ENCODE assay signal across 8 cellular contexts in the genomic region with DNA sequence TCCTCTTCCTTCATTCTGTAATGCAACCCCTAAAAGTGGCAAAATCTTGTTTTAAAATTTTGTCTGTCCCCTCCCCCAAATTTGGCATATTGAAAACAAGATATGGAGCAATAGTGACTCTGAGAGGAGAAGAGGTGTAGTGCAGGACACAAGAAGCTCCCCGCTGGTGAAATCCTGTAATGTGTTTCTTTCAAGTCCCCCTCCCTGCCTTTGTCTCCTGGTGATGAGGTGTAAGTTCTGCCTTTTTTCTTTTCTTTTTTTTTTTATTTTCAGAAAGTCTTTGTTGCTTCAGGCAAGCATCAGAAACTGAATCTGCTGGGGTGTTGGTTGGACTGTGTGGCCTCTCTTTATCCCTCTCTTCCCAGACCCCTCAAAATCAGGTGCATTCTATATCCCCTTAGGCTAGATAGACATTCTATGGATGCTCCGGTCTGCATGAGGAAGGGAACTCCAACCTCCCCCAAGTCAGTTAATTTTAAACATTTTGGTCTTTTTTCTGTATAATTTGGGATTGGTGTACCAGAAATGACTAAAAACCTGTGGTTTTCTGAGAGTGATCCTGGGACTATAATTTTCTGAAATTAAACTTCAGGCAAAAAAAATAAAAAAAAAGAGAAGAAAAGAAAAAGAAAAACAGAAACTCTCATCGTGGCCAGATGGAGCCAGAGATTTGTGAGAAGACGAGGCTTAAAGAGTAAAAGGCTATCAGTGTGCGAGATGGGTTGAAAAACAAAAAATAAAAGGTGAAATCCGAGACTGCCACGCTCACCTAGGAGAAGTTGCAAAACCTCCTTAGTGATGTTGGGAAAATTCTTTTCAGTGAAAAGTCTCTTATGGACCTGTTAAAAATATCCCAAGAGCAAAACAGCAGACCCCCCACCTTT. TPM values are rescaled to one million over a fixed set of nuclear protein-coding genes. Genes with fewer than 3 reads are reported as not detected.
DNase-seq lines count a peak whose midpoint lies in the region; ATAC-seq and TF ChIP-seq lines count a peak whose summit lies in the region.

No MANE protein-coding gene starts in this region.

- H3K4me1 ChIP-seq in aorta (ENCODE audit: control insufficient read depth in 1 of 2, insufficient read depth in 2 of 2, low read length in 2 of 2) = no peaks in the 10 kb centered on the region

- H3K36me3 ChIP-seq in aorta (ENCODE audit: control insufficient read depth in 1 of 2, insufficient read depth in 2 of 2, low read length in 1 of 2) = no peaks in the 10 kb centered on the region

- in situ Hi-C loops in astrocyte of the spinal cord (cut with HindIII; ENCODE audit: low sequenced_read_pairs) = no loop called here

- peak; percentile 21 for TF ChIP-seq CTCF in NB4 (IDR thresholded peaks at IDR 0.05; ENCODE audit: low read depth, low read length)
- TF ChIP-seq CTCF in astrocyte of the spinal cord (IDR thresholded peaks at IDR 0.05; ENCODE audit: low read depth, low read length) = peak; percentile 32

- peak; percentile 72 for DNase-seq in ELF-1 (ENCODE audit: low read depth, low spot score)
- peak; percentile 58 for DNase-seq in NB4 (ENCODE audit: low read depth)
- DNase-seq in astrocyte of the spinal cord (ENCODE audit: low read depth, low spot score) = no peak
- peak; percentile 21 for DNase-seq in medulla oblongata (ENCODE audit: extremely low spot score)
- DNase-seq in aorta = no peak

- H3K27me3 ChIP-seq in aorta (ENCODE audit: control insufficient read depth in 1 of 2, insufficient read depth in 2 of 2, low read length in 1 of 2) = peaks cover 0 to 2% of the 10 kb centered on the region in 2 donors

- ATAC-seq in GM18861 (IDR thresholded peaks at IDR 0.05; ENCODE audit: unreplicated experiment) (no peak), aorta (ENCODE audit: low FRiP score) (no peak), HG03571 (IDR thresholded peaks at IDR 0.05; ENCODE audit: unreplicated experiment) (no peak), HG03135 (IDR thresholded peaks at IDR 0.05; ENCODE audit: unreplicated experiment) (no peak)

- H3K9me3 ChIP-seq in aorta (ENCODE audit: control insufficient read depth, low read length) = no peaks in the 10 kb centered on the region

- 31 to 33% methylated on average over 7 of the region's 7 CpGs for WGBS in aorta, 2 donors

- H3K4me3 ChIP-seq in NB4 (ENCODE audit: low read depth, low read length) (no peak overlapping the region), astrocyte of the spinal cord (ENCODE audit: low read depth, low read length) (no peak overlapping the region), aorta (ENCODE audit: low read length in 2 of 2) (no peak overlapping the region)

- no peak for TF ChIP-seq POLR2A in NB4 (IDR thresholded peaks at IDR 0.05; ENCODE audit: extremely low read depth, insufficient read length)

- intact Hi-C loops in aorta (cut with DNase I) = loop anchor here (2.0 to 5.0 kb wide), 3 partner anchors 48 to 52 kb away; no protein-coding TSS in a partner anchor

- H3K27ac ChIP-seq in aorta (ENCODE audit: low read depth in 1 of 2, low read length in 2 of 2) = no peak overlapping the region

RNA-seq across cellular contexts. Expression of a gene that starts 21.4 kb away (rescaled TPM):
- 1 to 10 TPM; 3.1 to 7.8 TPM for total RNA-seq in aorta
- under 1 TPM in 1 of 2 donors, not detected in 1; 0.26 TPM for polyA plus RNA-seq in aorta

RNA-seq across cellular contexts. Expression of a gene that starts 26.4 kb away (rescaled TPM):
- total RNA-seq in aorta = 10 to 100 TPM; 61.4 to 84.9 TPM
- polyA plus RNA-seq in aorta = 100 to 1,000 TPM; 175 to 337 TPM

RNA-seq across cellular contexts. Expression of a gene that starts 45.0 kb away (rescaled TPM):
- total RNA-seq in aorta = not detected
- polyA plus RNA-seq in aorta = under 1 TPM in 1 of 2 donors, not detected in 1; 0.10 TPM

RNA-seq across cellular contexts. Expression of a gene that starts 57.6 kb away (rescaled TPM):
- total RNA-seq in aorta = 1 to 10 TPM; 1.3 to 2.5 TPM
- 1 to 10 TPM; 1.2 to 3.1 TPM for polyA plus RNA-seq in aorta

Comparison
In these comparisons a context has a peak if more than half of its experiments do, and no peak if none do; other contexts are left out.
1. DNase-seq: peak in ELF-1 (single experiment), NB4 (single experiment) and medulla oblongata (single experiment); none in astrocyte of the spinal cord (single experiment) and aorta (0 of 2).